Comparison of ENCODE assay signal across 23 cellular contexts in genomic region chr17:72578817-72579470, GRCh38.
"Had no signal": no experiment of that assay in that cellular context is flagged by ENCODE, and none has a peak within 500 bp of the region (broad histone marks: within the 10 kb centered on the region; RNA-seq: fewer than 3 reads in every experiment).

No MANE protein-coding gene starts in this region.

- H3K9me3 ChIP-seq: esophagus squamous epithelium, gastroesophageal sphincter, heart left ventricle, lower lobe of right lung, psoas muscle, right atrium auricular region, thoracic aorta, upper lobe of left lung had no signal

- H3K36me3 ChIP-seq: esophagus squamous epithelium, gastroesophageal sphincter, heart left ventricle, lower lobe of right lung, neural progenitor cell, right atrium auricular region, thoracic aorta, upper lobe of left lung had no signal

- DNase-seq: activated B cell treated with CpG ODN at 0.5 μM for 24 hours; activated CD4-positive, alpha-beta T cell treated with anti-CD3 and anti-CD28 coated beads for 36 hours; activated CD4-positive, alpha-beta T cell treated with anti-CD3 and anti-CD28 coated beads, Interleukin-2, amount 50 U/mL, for 48 hours; activated effector memory CD4-positive, alpha-beta T cell treated with Interleukin-2 at 50 U/mL for 16 hours; activated naive CD4-positive, alpha-beta T cell treated with anti-CD3 and anti-CD28 coated beads for 36 hours; activated naive CD8-positive, alpha-beta T cell treated with anti-CD3 and anti-CD28 coated beads, Interleukin-2, amount 10 ng/mL, durations not matched to agents 7 days and 5 days; activated T-cell treated with anti-CD3 and anti-CD28 coated beads, Interleukin-2, amount 50 U/mL, for 72 hours; cerebellar nuclear complex; esophagus squamous epithelium; heart left ventricle; kidney; lower lobe of right lung; naive thymus-derived CD4-positive, alpha-beta T cell; psoas muscle; stimulated activated CD4-positive, alpha-beta T cell treated with anti-CD3 and anti-CD28 coated beads, Interleukin-12 subunit alpha, Interleukin-12 subunit beta, amount 100 ng/mL, for 4 hours; T1000; upper lobe of left lung had no signal

- H3K4me3 Mint-ChIP-seq: activated B cell treated with CpG ODN at 0.5 μM for 24 hours; activated CD4-positive, alpha-beta T cell treated with anti-CD3 and anti-CD28 coated beads for 36 hours; activated naive CD4-positive, alpha-beta T cell treated with anti-CD3 and anti-CD28 coated beads for 36 hours; activated naive CD8-positive, alpha-beta T cell treated with anti-CD3 and anti-CD28 coated beads, Interleukin-2, amount 10 ng/mL, durations not matched to agents 7 days and 5 days; activated T-cell treated with anti-CD3 and anti-CD28 coated beads, Interleukin-2, amount 50 U/mL, for 72 hours; naive thymus-derived CD4-positive, alpha-beta T cell; neural progenitor cell; stimulated activated effector memory CD8-positive, alpha-beta T cell treated with anti-CD3 and anti-CD28 coated beads, Interleukin-12 subunit alpha, Interleukin-12 subunit beta, amount 100 ng/mL, for 72 hours had no signal

- H3K9me3 Mint-ChIP-seq: activated B cell treated with CpG ODN at 0.5 μM for 24 hours; activated naive CD4-positive, alpha-beta T cell treated with anti-CD3 and anti-CD28 coated beads for 36 hours; activated naive CD8-positive, alpha-beta T cell treated with anti-CD3 and anti-CD28 coated beads, Interleukin-2, amount 10 ng/mL, durations not matched to agents 7 days and 5 days; activated T-cell treated with anti-CD3 and anti-CD28 coated beads, Interleukin-2, amount 50 U/mL, for 72 hours; stimulated activated effector memory CD8-positive, alpha-beta T cell treated with anti-CD3 and anti-CD28 coated beads, Interleukin-12 subunit alpha, Interleukin-12 subunit beta, amount 100 ng/mL, for 72 hours had no signal

- H3K27ac Mint-ChIP-seq: activated B cell treated with CpG ODN at 0.5 μM for 24 hours; activated CD4-positive, alpha-beta T cell treated with anti-CD3 and anti-CD28 coated beads for 36 hours; activated naive CD4-positive, alpha-beta T cell treated with anti-CD3 and anti-CD28 coated beads for 36 hours; activated naive CD8-positive, alpha-beta T cell treated with anti-CD3 and anti-CD28 coated beads, Interleukin-2, amount 10 ng/mL, durations not matched to agents 7 days and 5 days; activated T-cell treated with anti-CD3 and anti-CD28 coated beads, Interleukin-2, amount 50 U/mL, for 72 hours; naive thymus-derived CD4-positive, alpha-beta T cell; neural progenitor cell; stimulated activated effector memory CD8-positive, alpha-beta T cell treated with anti-CD3 and anti-CD28 coated beads, Interleukin-12 subunit alpha, Interleukin-12 subunit beta, amount 100 ng/mL, for 72 hours had no signal

- H3K4me1 Mint-ChIP-seq: activated B cell treated with CpG ODN at 0.5 μM for 24 hours; activated CD4-positive, alpha-beta T cell treated with anti-CD3 and anti-CD28 coated beads for 36 hours; activated naive CD8-positive, alpha-beta T cell treated with anti-CD3 and anti-CD28 coated beads, Interleukin-2, amount 10 ng/mL, durations not matched to agents 7 days and 5 days; naive thymus-derived CD4-positive, alpha-beta T cell; stimulated activated effector memory CD8-positive, alpha-beta T cell treated with anti-CD3 and anti-CD28 coated beads, Interleukin-12 subunit alpha, Interleukin-12 subunit beta, amount 100 ng/mL, for 72 hours had no signal

- H3K27ac ChIP-seq: coronary artery, gastroesophageal sphincter, heart left ventricle, lower lobe of right lung, neural progenitor cell, psoas muscle, right atrium auricular region, thoracic aorta, upper lobe of left lung had no signal

- H3K27me3 ChIP-seq: neural progenitor cell, right atrium auricular region, upper lobe of left lung had no signal

- ATAC-seq: activated CD4-positive, alpha-beta T cell treated with anti-CD3 and anti-CD28 coated beads for 36 hours; activated T-cell treated with anti-CD3 and anti-CD28 coated beads, Interleukin-2, amount 50 U/mL, for 72 hours; gastroesophageal sphincter; heart left ventricle; lower lobe of right lung; naive thymus-derived CD4-positive, alpha-beta T cell; psoas muscle; stimulated activated effector memory CD8-positive, alpha-beta T cell treated with anti-CD3 and anti-CD28 coated beads, Interleukin-12 subunit alpha, Interleukin-12 subunit beta, amount 100 ng/mL, for 72 hours had no signal

- H3K36me3 Mint-ChIP-seq: activated naive CD8-positive, alpha-beta T cell treated with anti-CD3 and anti-CD28 coated beads, Interleukin-2, amount 10 ng/mL, durations not matched to agents 7 days and 5 days; naive thymus-derived CD4-positive, alpha-beta T cell; stimulated activated effector memory CD8-positive, alpha-beta T cell treated with anti-CD3 and anti-CD28 coated beads, Interleukin-12 subunit alpha, Interleukin-12 subunit beta, amount 100 ng/mL, for 72 hours had no signal

- H3K4me3 ChIP-seq: coronary artery, esophagus squamous epithelium, gastroesophageal sphincter, heart left ventricle, lower lobe of right lung, neural progenitor cell, psoas muscle, right atrium auricular region, thoracic aorta, upper lobe of left lung had no signal
